ENCODE assay signal across 24 cellular contexts in genomic region chr1:87796521-87796920, GRCh38.
A peak's percentile ranks its signal among the peaks of the same experiment; 100 is the strongest.
DNase-seq lines count a peak whose midpoint lies in the region; ATAC-seq and TF ChIP-seq lines count a peak whose summit lies in the region.
"Had no signal": no experiment of that assay in that cellular context is flagged by ENCODE, and none has a peak within 500 bp of the region (broad histone marks: within the 10 kb centered on the region; RNA-seq: fewer than 3 reads in every experiment).

No MANE protein-coding gene starts in this region.

- DNase-seq in HEK293T (ENCODE audit: extremely low spot score), result no peak
- DNase-seq in kidney tubule cell (ENCODE audit: low spot score), result peak; percentile 38
- no peak for DNase-seq in type B pancreatic cell (ENCODE audit: extremely low spot score, unreplicated experiment)
- no peak for DNase-seq in AG20443 (ENCODE audit: low spot score)
- DNase-seq: activated CD4-positive, alpha-beta T cell treated with anti-CD3 and anti-CD28 coated beads for 4 hours; activated CD8-positive, alpha-beta memory T cell treated with anti-CD3 and anti-CD28 coated beads for 24 hours; activated effector memory CD4-positive, alpha-beta T cell treated with anti-CD3 and anti-CD28 coated beads, Interleukin-2, amount 50 U/mL, for 16 hours; cerebellar nuclear complex; COR-L47; dorsolateral prefrontal cortex; gastrocnemius medialis; HFFc6; hypothalamus; immature natural killer cell; left ventricle myocardium superior; NCI-H2029 treated with DMSO at 0.1 percent for 48 hours; NCI-H2227 treated with DMSO at 0.1 percent for 48 hours; SHP77 treated with DMSO at 0.1 percent for 48 hours; stimulated activated CD4-positive, alpha-beta T cell treated with anti-CD3 and anti-CD28 coated beads, Interleukin-15, amount 100 ng/mL, for 24 hours; stimulated activated naive B cell treated with anti-CD40 and anti-IgM and Interleukin-4, amounts not matched to agents 10 μg/mL and 1 μg/mL and 100 μg/mL, for 72 hours had no signal

- H3K36me3 Mint-ChIP-seq in nephron (ENCODE audit: low read depth), result no peaks in the 10 kb centered on the region
- H3K36me3 Mint-ChIP-seq in type B pancreatic cell, result no peaks in the 10 kb centered on the region
- H3K36me3 Mint-ChIP-seq: immature natural killer cell; neural progenitor cell; stimulated activated naive B cell treated with anti-CD40 and anti-IgM and Interleukin-4, amounts not matched to agents 10 μg/mL and 1 μg/mL and 100 μg/mL, for 72 hours had no signal

- no peak for TF ChIP-seq CTCF in nephron (IDR thresholded peaks at IDR 0.05; ENCODE audit: unreplicated experiment in 3 of 3)
- TF ChIP-seq CTCF in type B pancreatic cell (conservative IDR thresholded peaks at IDR 0.05), result no peak

- no peak for ATAC-seq in HG02884 (IDR thresholded peaks at IDR 0.05; ENCODE audit: unreplicated experiment)
- ATAC-seq in HG03439 (IDR thresholded peaks at IDR 0.05; ENCODE audit: unreplicated experiment), result no peak
- ATAC-seq: gastrocnemius medialis; left ventricle myocardium superior; stimulated activated naive B cell treated with anti-CD40 and anti-IgM and Interleukin-4, amounts not matched to agents 10 μg/mL and 1 μg/mL and 100 μg/mL, for 72 hours had no signal

- H3K27ac Mint-ChIP-seq in nephron (peak overlapping the region; percentile 85 to 92 (median 90)), type B pancreatic cell (peak overlapping the region; percentile 35)
- H3K27ac Mint-ChIP-seq: HFFc6; neural progenitor cell; stimulated activated naive B cell treated with anti-CD40 and anti-IgM and Interleukin-4, amounts not matched to agents 10 μg/mL and 1 μg/mL and 100 μg/mL, for 72 hours had no signal

- peaks cover 3% of the 10 kb centered on the region for H3K27me3 Mint-ChIP-seq in nephron (ENCODE audit: low read depth)
- H3K27me3 Mint-ChIP-seq in type B pancreatic cell, result no peaks in the 10 kb centered on the region
- H3K27me3 Mint-ChIP-seq: stimulated activated naive B cell treated with anti-CD40 and anti-IgM and Interleukin-4, amounts not matched to agents 10 μg/mL and 1 μg/mL and 100 μg/mL, for 72 hours had no signal

- peaks cover 16% of the 10 kb centered on the region for H3K4me1 Mint-ChIP-seq in nephron
- H3K4me1 Mint-ChIP-seq in type B pancreatic cell (ENCODE audit: unreplicated experiment), result peaks cover 25% of the 10 kb centered on the region
- H3K4me1 Mint-ChIP-seq: immature natural killer cell; neural progenitor cell; stimulated activated naive B cell treated with anti-CD40 and anti-IgM and Interleukin-4, amounts not matched to agents 10 μg/mL and 1 μg/mL and 100 μg/mL, for 72 hours had no signal

- POLR2A ChIA-PET in HEK293T (lab: Yijun Ruan, JAX), result interaction anchor here (1.0 kb wide), 1 partner anchor 466 kb away, joined by 3 read pairs; no protein-coding TSS in a partner anchor

- H3K4me3 Mint-ChIP-seq in nephron (no peak overlapping the region), type B pancreatic cell (no peak overlapping the region)
- H3K4me3 Mint-ChIP-seq: HFFc6; immature natural killer cell; neural progenitor cell; stimulated activated naive B cell treated with anti-CD40 and anti-IgM and Interleukin-4, amounts not matched to agents 10 μg/mL and 1 μg/mL and 100 μg/mL, for 72 hours had no signal

- CTCF ChIA-PET in HEK293T (lab: Yijun Ruan, JAX), result interaction anchor here (0.6 kb wide), 1 partner anchor 10 kb away, joined by 3 read pairs; no protein-coding TSS in a partner anchor

- H3K9me3 Mint-ChIP-seq in nephron (no peaks in the 10 kb centered on the region), type B pancreatic cell (no peaks in the 10 kb centered on the region)
- H3K9me3 Mint-ChIP-seq: HFFc6, immature natural killer cell, neural progenitor cell had no signal

TF ChIP-seq in HEK293T, 16 proteins besides CTCF, POLR2A, EP300 and RAD21:
- TF ChIP-seq PKNOX1 (IDR thresholded peaks at IDR 0.05), result peak; percentile 32; the same call in 1 of the 2 replicates
- no peak for TF ChIP-seq FOXA1 (IDR thresholded peaks at IDR 0.05)
- no peak for TF ChIP-seq ZNF384 (IDR thresholded peaks at IDR 0.05)
